ENCODE assay signal across 24 cellular contexts in the genomic region with DNA sequence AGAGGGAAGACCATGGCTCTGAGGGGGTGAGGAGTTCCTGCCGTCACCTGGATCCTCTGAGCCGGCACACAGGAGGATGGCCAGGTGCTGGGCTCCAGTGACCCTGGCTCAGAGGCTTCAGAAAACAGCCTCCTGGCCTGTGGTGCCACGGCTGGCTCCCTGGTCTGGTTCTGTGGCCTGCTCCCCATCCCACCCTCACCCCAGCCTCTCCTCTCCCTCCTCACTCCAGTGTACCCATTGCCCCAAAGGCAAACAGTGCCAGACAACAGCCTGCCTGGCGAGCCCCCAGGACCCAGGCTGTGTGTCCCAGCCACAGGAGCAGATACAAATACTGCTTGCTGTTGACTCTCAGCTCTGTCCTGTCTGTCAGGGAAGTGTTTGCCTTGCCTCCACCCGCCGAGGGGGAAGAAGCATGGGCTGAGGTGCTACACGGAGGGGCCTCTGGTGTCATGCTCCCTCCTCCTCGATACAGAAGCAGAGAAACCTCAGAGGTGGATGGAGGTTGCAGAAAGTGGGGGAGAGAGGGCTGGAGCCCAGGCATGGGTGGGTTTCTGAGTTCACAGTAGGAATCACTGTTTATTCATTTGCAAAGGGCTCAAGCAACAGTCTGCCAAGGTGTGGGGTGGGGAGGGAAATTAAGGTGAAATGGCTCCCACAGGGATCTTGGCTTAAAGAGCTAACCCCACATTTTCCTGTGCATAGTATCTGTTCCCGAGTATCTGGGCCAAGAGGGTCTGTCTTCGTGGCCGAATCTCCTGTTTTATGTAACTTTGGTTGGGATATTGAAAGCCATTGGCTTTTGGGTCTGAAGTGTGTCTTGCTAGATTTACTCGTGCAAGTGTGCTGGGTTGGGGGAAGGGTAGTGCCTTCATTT. TPM values are rescaled to one million over a fixed set of nuclear protein-coding genes. Genes with fewer than 3 reads are reported as not detected.
"Had no signal": no experiment of that assay in that cellular context is flagged by ENCODE, and none has a peak within 500 bp of the region (broad histone marks: within the 10 kb centered on the region; RNA-seq: fewer than 3 reads in every experiment).

No MANE protein-coding gene starts in this region.

- H3K27me3 ChIP-seq: uterus had no signal

- H3K9me3 ChIP-seq: right lobe of liver, suprapubic skin, tibial nerve, uterus had no signal

- H3K4me3 Mint-ChIP-seq: activated CD8-positive, alpha-beta T cell treated with anti-CD3 and anti-CD28 coated beads for 36 hours; activated naive CD4-positive, alpha-beta T cell treated with anti-CD3 and anti-CD28 coated beads for 36 hours; activated naive CD8-positive, alpha-beta T cell treated with anti-CD3 and anti-CD28 coated beads, Interleukin-2, amount 10 ng/mL, durations not matched to agents 7 days and 5 days; nephron; stimulated activated effector memory CD8-positive, alpha-beta T cell treated with anti-CD3 and anti-CD28 coated beads, Interleukin-12 subunit alpha, Interleukin-12 subunit beta, amount 100 ng/mL, for 72 hours; stimulated activated naive CD8-positive, alpha-beta T cell treated with anti-CD3 and anti-CD28 coated beads, Interleukin-15, amount 100 ng/mL, for 72 hours; T-helper 17 cell had no signal

- H3K27ac Mint-ChIP-seq: activated CD8-positive, alpha-beta T cell treated with anti-CD3 and anti-CD28 coated beads for 36 hours; activated naive CD4-positive, alpha-beta T cell treated with anti-CD3 and anti-CD28 coated beads for 36 hours; activated naive CD8-positive, alpha-beta T cell treated with anti-CD3 and anti-CD28 coated beads, Interleukin-2, amount 10 ng/mL, durations not matched to agents 7 days and 5 days; nephron; stimulated activated effector memory CD8-positive, alpha-beta T cell treated with anti-CD3 and anti-CD28 coated beads, Interleukin-12 subunit alpha, Interleukin-12 subunit beta, amount 100 ng/mL, for 72 hours; T-helper 17 cell had no signal

- H3K36me3 Mint-ChIP-seq: stimulated activated effector memory CD8-positive, alpha-beta T cell treated with anti-CD3 and anti-CD28 coated beads, Interleukin-12 subunit alpha, Interleukin-12 subunit beta, amount 100 ng/mL, for 72 hours had no signal

- H3K27ac ChIP-seq: parathyroid adenoma, right lobe of liver, suprapubic skin, tibial nerve, uterus had no signal

- ATAC-seq: activated CD8-positive, alpha-beta T cell treated with anti-CD3 and anti-CD28 coated beads for 36 hours; esophagus mucosa; stimulated activated naive CD8-positive, alpha-beta T cell treated with anti-CD3 and anti-CD28 coated beads, Interleukin-15, amount 100 ng/mL, for 72 hours; T-helper 17 cell had no signal

- DNase-seq: activated CD4-positive, alpha-beta T cell treated with anti-CD3 and anti-CD28 coated beads for 4 hours; activated CD4-positive, CD25-positive, alpha-beta regulatory T cell; activated CD8-positive, alpha-beta T cell treated with anti-CD3 and anti-CD28 coated beads for 36 hours; activated effector memory CD4-positive, alpha-beta T cell treated with Interleukin-2 at 50 U/mL for 16 hours; activated naive CD4-positive, alpha-beta T cell treated with anti-CD3 and anti-CD28 coated beads for 36 hours; activated naive CD8-positive, alpha-beta T cell treated with anti-CD3 and anti-CD28 coated beads, Interleukin-2, amount 10 ng/mL, durations not matched to agents 7 days and 5 days; amygdala; effector CD4-positive, alpha-beta T cell; glutamatergic neuron; hippocampal formation; right lobe of liver; small intestine; stimulated activated CD4-positive, alpha-beta T cell treated with anti-CD3 and anti-CD28 coated beads, Interleukin-2, amount 100 ng/mL, for 24 hours; stimulated activated naive CD8-positive, alpha-beta T cell treated with anti-CD3 and anti-CD28 coated beads, Interleukin-15, amount 100 ng/mL, for 72 hours; T-helper 17 cell; uterus had no signal

- H3K4me3 ChIP-seq: right lobe of liver, suprapubic skin, tibial nerve, uterus had no signal

- H3K36me3 ChIP-seq: right lobe of liver, suprapubic skin, tibial nerve, uterus had no signal

- H3K4me1 ChIP-seq: parathyroid adenoma had no signal

- H3K9me3 Mint-ChIP-seq: activated CD8-positive, alpha-beta T cell treated with anti-CD3 and anti-CD28 coated beads for 36 hours; activated naive CD8-positive, alpha-beta T cell treated with anti-CD3 and anti-CD28 coated beads, Interleukin-2, amount 10 ng/mL, durations not matched to agents 7 days and 5 days; stimulated activated effector memory CD8-positive, alpha-beta T cell treated with anti-CD3 and anti-CD28 coated beads, Interleukin-12 subunit alpha, Interleukin-12 subunit beta, amount 100 ng/mL, for 72 hours had no signal

RNA-seq across cellular contexts. Expression of a gene that starts 5.5 kb away (rescaled TPM):
- total RNA-seq: activated naive CD4-positive, alpha-beta T cell treated with anti-CD3 and anti-CD28 coated beads for 36 hours; activated naive CD8-positive, alpha-beta T cell treated with anti-CD3 and anti-CD28 coated beads, Interleukin-2, amount 10 ng/mL, durations not matched to agents 7 days and 5 days; bronchial epithelial cell; endothelial cell of umbilical vein had no signal
